Comparison of ENCODE assay signal across 16 cellular contexts in genomic region chr10:11415095-11415494, GRCh38.
DNase-seq lines count a peak whose midpoint lies in the region; ATAC-seq and TF ChIP-seq lines count a peak whose summit lies in the region.
"Had no signal": no experiment of that assay in that cellular context is flagged by ENCODE, and none has a peak within 500 bp of the region (broad histone marks: within the 10 kb centered on the region; RNA-seq: fewer than 3 reads in every experiment).

No MANE protein-coding gene starts in this region.

- H3K4me1 Mint-ChIP-seq in neural crest cell (peaks cover 15% of the 10 kb centered on the region), type B pancreatic cell (ENCODE audit: unreplicated experiment) (no peaks in the 10 kb centered on the region)

- peak overlapping the region; percentile 55 for H3K27ac Mint-ChIP-seq in neural crest cell (ENCODE audit: unreplicated experiment)
- H3K27ac Mint-ChIP-seq in type B pancreatic cell = no peak overlapping the region
- H3K27ac Mint-ChIP-seq: CD4-positive, alpha-beta T cell; H9 had no signal

- H3K27me3 Mint-ChIP-seq in neural crest cell (ENCODE audit: low read depth) (no peaks in the 10 kb centered on the region), type B pancreatic cell (peaks cover 4% of the 10 kb centered on the region)
- H3K27me3 Mint-ChIP-seq: CD4-positive, alpha-beta T cell had no signal

- peak; percentile 34 for DNase-seq in activated CD8-positive, alpha-beta memory T cell treated with anti-CD3 and anti-CD28 coated beads, Interleukin-2, amount 50 U/mL, for 48 hours
- DNase-seq in activated CD8-positive, alpha-beta memory T cell treated with anti-CD3 and anti-CD28 coated beads, Interleukin-2, amount 50 U/mL, for 4 hours = no peak
- DNase-seq in left ventricle myocardium superior = no peak
- DNase-seq in left cardiac atrium = no peak
- DNase-seq in neural crest cell (ENCODE audit: low read depth, low spot score) = no peak
- peak; percentile 43 for DNase-seq in type B pancreatic cell (ENCODE audit: extremely low spot score, unreplicated experiment)
- no peak for DNase-seq in coronary artery (ENCODE audit: low spot score)
- DNase-seq in stimulated activated naive CD8-positive, alpha-beta T cell treated with anti-CD3 and anti-CD28 coated beads, Interleukin-15, Interleukin-2, amounts not matched to agents 100 U/mL and 50 U/mL, for 24 hours = no peak
- DNase-seq: ACHN; C1 segment of cervical spinal cord; Calu3; CD4-positive, alpha-beta T cell; DMS 273 treated with DMSO at 0.1 percent for 48 hours; GM23248; H9 had no signal

- TF ChIP-seq CTCF in neural crest cell (conservative IDR thresholded peaks at IDR 0.05) (no peak), type B pancreatic cell (conservative IDR thresholded peaks at IDR 0.05) (no peak), coronary artery (IDR thresholded peaks at IDR 0.05) (no peak)

- H3K4me3 Mint-ChIP-seq in neural crest cell (no peak overlapping the region), type B pancreatic cell (no peak overlapping the region)
- H3K4me3 Mint-ChIP-seq: CD4-positive, alpha-beta T cell; H9 had no signal

- H3K9me3 Mint-ChIP-seq in neural crest cell (peaks cover 17% of the 10 kb centered on the region), type B pancreatic cell (peaks cover 14% of the 10 kb centered on the region)

- H3K36me3 Mint-ChIP-seq in neural crest cell (ENCODE audit: low read depth) (peaks cover 14% of the 10 kb centered on the region), type B pancreatic cell (no peaks in the 10 kb centered on the region)

- peak; percentile 79 for ATAC-seq in left ventricle myocardium superior
- ATAC-seq in left cardiac atrium = no peak
- no peak for ATAC-seq in stimulated activated naive CD8-positive, alpha-beta T cell treated with anti-CD3 and anti-CD28 coated beads, Interleukin-15, Interleukin-2, amounts not matched to agents 100 U/mL and 50 U/mL, for 24 hours
- ATAC-seq: GM12878 had no signal

- H3K27ac ChIP-seq in coronary artery = no peak overlapping the region
- H3K27ac ChIP-seq: GM23248 had no signal

- no peak overlapping the region for H3K4me3 ChIP-seq in coronary artery
- H3K4me3 ChIP-seq: GM12878, GM23248 had no signal

- intact Hi-C loops in left ventricle myocardium superior (cut with micrococcal nuclease) = no loop called here
- intact Hi-C loops in left cardiac atrium (cut with DNase I) = no loop called here

Comparison
In these comparisons a context has a peak if more than half of its experiments do, and no peak if none do; other contexts are left out.
1. DNase-seq: peak in activated CD8-positive, alpha-beta memory T cell treated with anti-CD3 and anti-CD28 coated beads, Interleukin-2, amount 50 U/mL, for 48 hours (single experiment) and type B pancreatic cell (single experiment); none in activated CD8-positive, alpha-beta memory T cell treated with anti-CD3 and anti-CD28 coated beads, Interleukin-2, amount 50 U/mL, for 4 hours (single experiment), left ventricle myocardium superior (single experiment), left cardiac atrium (single experiment), neural crest cell (single experiment), coronary artery (single experiment) and stimulated activated naive CD8-positive, alpha-beta T cell treated with anti-CD3 and anti-CD28 coated beads, Interleukin-15, Interleukin-2, amounts not matched to agents 100 U/mL and 50 U/mL, for 24 hours (single experiment).